ENCODE assay signal across 8 cellular contexts in the genomic region with DNA sequence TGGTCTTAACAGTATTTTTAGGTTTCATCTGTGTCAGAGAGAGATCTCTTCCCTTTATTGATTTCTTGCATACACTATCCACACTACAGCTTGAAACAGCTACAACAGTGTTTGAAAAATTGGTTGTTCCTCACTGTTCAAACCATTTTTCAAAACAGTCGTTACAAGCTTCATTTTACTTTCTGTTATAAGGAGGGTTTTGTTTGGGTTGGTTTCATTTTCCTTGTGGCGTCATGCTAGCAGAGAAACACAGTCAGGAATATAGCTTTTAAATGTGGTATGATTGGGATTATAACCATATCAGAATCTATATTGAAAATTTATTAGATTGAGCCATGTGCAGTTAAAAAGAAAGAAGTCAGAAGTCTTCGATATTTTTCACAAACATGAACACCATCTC.
DNase-seq lines count a peak whose midpoint lies in the region; ATAC-seq and TF ChIP-seq lines count a peak whose summit lies in the region.

No MANE protein-coding gene starts in this region.

- no peaks in the 10 kb centered on the region for H3K79me2 ChIP-seq in OCI-LY7 (ENCODE audit: insufficient read depth, low read depth, low read length)

- H3K9me3 ChIP-seq in liver (ENCODE audit: control insufficient read depth in 4 of 4, low read length in 3 of 4) (no peaks in the 10 kb centered on the region), OCI-LY7 (ENCODE audit: low read length) (no peaks in the 10 kb centered on the region)

- no peaks in the 10 kb centered on the region for H3K9me2 ChIP-seq in OCI-LY7 (ENCODE audit: insufficient read depth, low read length)

- no peaks in the 10 kb centered on the region for H3K9me3 Mint-ChIP-seq in activated naive CD4-positive, alpha-beta T cell treated with anti-CD3 and anti-CD28 coated beads, Interleukin-2, amount 50 U/mL, for 24 hours
- H3K9me3 Mint-ChIP-seq in activated naive CD4-positive, alpha-beta T cell treated with anti-CD3 and anti-CD28 coated beads, Interleukin-2, amount 50 U/mL, for 72 hours, result no peaks in the 10 kb centered on the region
- H3K9me3 Mint-ChIP-seq in T-helper 2 cell treated with Interferon-gamma antibody and Interleukin-4, amounts not matched to agents 5 μg/mL and 100 μg/mL, for 36 hours, result no peaks in the 10 kb centered on the region

- H4K20me1 ChIP-seq in OCI-LY7 (ENCODE audit: insufficient read depth, low read length), result no peaks in the 10 kb centered on the region

- POLR2A ChIA-PET in OCI-LY7 (lab: Charles Lee), result no interaction called here

- no peak for TF ChIP-seq CTCF in liver (IDR thresholded peaks at IDR 0.05; ENCODE audit: low read depth, low read length, missing input control)
- no peak for TF ChIP-seq CTCF in OCI-LY7 (conservative IDR thresholded peaks at IDR 0.05; ENCODE audit: low read length)

- intact Hi-C loops in OCI-LY7 (cut with micrococcal nuclease; ENCODE audit: unreplicated experiment), result no loop called here

- H3K27me3 Mint-ChIP-seq in activated naive CD4-positive, alpha-beta T cell treated with anti-CD3 and anti-CD28 coated beads, Interleukin-2, amount 50 U/mL, for 24 hours, result no peaks in the 10 kb centered on the region
- H3K27me3 Mint-ChIP-seq in T-helper 2 cell treated with Interferon-gamma antibody and Interleukin-4, amounts not matched to agents 5 μg/mL and 100 μg/mL, for 36 hours (ENCODE audit: low read depth), result no peaks in the 10 kb centered on the region

- 12% methylated on average over 3 of the region's 3 CpGs for WGBS in liver
- WGBS in urinary bladder, result 60% methylated on average over 3 of the region's 3 CpGs

- TF ChIP-seq RAD21 in liver (IDR thresholded peaks at IDR 0.05), result no peak

- CTCF ChIA-PET in OCI-LY7 (lab: Charles Lee; ENCODE audit: unreplicated experiment), result no interaction called here

- H3K4me1 ChIP-seq in liver (ENCODE audit: control insufficient read depth in 4 of 4, insufficient read depth in 4 of 4, low read length in 3 of 4), result peaks cover 5 to 18% (median 13%) of the 10 kb centered on the region in 4 donors
- H3K4me1 ChIP-seq in urinary bladder (ENCODE audit: insufficient read depth), result no peaks in the 10 kb centered on the region
- no peaks in the 10 kb centered on the region for H3K4me1 ChIP-seq in OCI-LY7 (ENCODE audit: insufficient read depth, low read length, poor library complexity, severe bottlenecking)

- no peak overlapping the region for H3K4me2 ChIP-seq in OCI-LY7 (ENCODE audit: low read length)

- ATAC-seq in activated naive CD4-positive, alpha-beta T cell treated with anti-CD3 and anti-CD28 coated beads, Interleukin-2, amount 50 U/mL, for 72 hours, result no peak

- no peak overlapping the region for H2AFZ ChIP-seq in OCI-LY7 (ENCODE audit: low read length)

- no peak for DNase-seq in activated naive CD4-positive, alpha-beta T cell treated with anti-CD3 and anti-CD28 coated beads, Interleukin-2, amount 50 U/mL, for 72 hours (ENCODE audit: low spot score in 2 of 2)
- no peak for DNase-seq in T-helper 2 cell treated with Interferon-gamma antibody and Interleukin-4, amounts not matched to agents 5 μg/mL and 100 μg/mL, for 36 hours (ENCODE audit: low spot score)
- no peak for DNase-seq in OCI-LY7 (ENCODE audit: low spot score)
- no peak for DNase-seq in NCI-H1092 treated with DMSO at 0.1 percent for 48 hours (lab: John Stamatoyannopoulos, UW)
- no peak for DNase-seq in NCI-H146 treated with DMSO at 0.1 percent for 48 hours (lab: John Stamatoyannopoulos, UW; ENCODE audit: unreplicated experiment)

- peaks cover 6% of the 10 kb centered on the region for H3K36me3 Mint-ChIP-seq in activated naive CD4-positive, alpha-beta T cell treated with anti-CD3 and anti-CD28 coated beads, Interleukin-2, amount 50 U/mL, for 24 hours
- H3K36me3 Mint-ChIP-seq in activated naive CD4-positive, alpha-beta T cell treated with anti-CD3 and anti-CD28 coated beads, Interleukin-2, amount 50 U/mL, for 72 hours, result no peaks in the 10 kb centered on the region
- H3K36me3 Mint-ChIP-seq in T-helper 2 cell treated with Interferon-gamma antibody and Interleukin-4, amounts not matched to agents 5 μg/mL and 100 μg/mL, for 36 hours (ENCODE audit: low read depth), result no peaks in the 10 kb centered on the region

- H3K4me1 Mint-ChIP-seq in activated naive CD4-positive, alpha-beta T cell treated with anti-CD3 and anti-CD28 coated beads, Interleukin-2, amount 50 U/mL, for 24 hours, result peaks cover 24% of the 10 kb centered on the region
- H3K4me1 Mint-ChIP-seq in T-helper 2 cell treated with Interferon-gamma antibody and Interleukin-4, amounts not matched to agents 5 μg/mL and 100 μg/mL, for 36 hours (ENCODE audit: low read depth), result peaks cover 8% of the 10 kb centered on the region

- no TSS peak for BruUV-seq in OCI-LY7 (replicated peaks; lab: Mats Ljungman, UMichigan)

- peak overlapping the region; percentile 52 for H3K4me3 Mint-ChIP-seq in activated naive CD4-positive, alpha-beta T cell treated with anti-CD3 and anti-CD28 coated beads, Interleukin-2, amount 50 U/mL, for 24 hours
- H3K4me3 Mint-ChIP-seq in T-helper 2 cell treated with Interferon-gamma antibody and Interleukin-4, amounts not matched to agents 5 μg/mL and 100 μg/mL, for 36 hours, result peak overlapping the region; percentile 64

- H3K4me3 ChIP-seq in liver (ENCODE audit: low read depth in 1 of 3, low read length in 3 of 3), result peak overlapping the region; percentile 26 to 51 (median 44)
- peak overlapping the region; percentile 25 for H3K4me3 ChIP-seq in urinary bladder (ENCODE audit: low read depth, low read length)
- no peak overlapping the region for H3K4me3 ChIP-seq in OCI-LY7 (ENCODE audit: low read depth, low read length, poor library complexity, severe bottlenecking)

- peak overlapping the region; percentile 60 to 73 for H3K9ac ChIP-seq in liver (ENCODE audit: low read depth in 1 of 2, low read length in 2 of 2)

- peak overlapping the region; percentile 41 for H3K27ac Mint-ChIP-seq in activated naive CD4-positive, alpha-beta T cell treated with anti-CD3 and anti-CD28 coated beads, Interleukin-2, amount 50 U/mL, for 24 hours
- H3K27ac Mint-ChIP-seq in activated naive CD4-positive, alpha-beta T cell treated with anti-CD3 and anti-CD28 coated beads, Interleukin-2, amount 50 U/mL, for 72 hours, result peak overlapping the region in 1 of 2 donors; percentile 59
- H3K27ac Mint-ChIP-seq in T-helper 2 cell treated with Interferon-gamma antibody and Interleukin-4, amounts not matched to agents 5 μg/mL and 100 μg/mL, for 36 hours, result peak overlapping the region; percentile 69

- H3K36me3 ChIP-seq in liver (ENCODE audit: control insufficient read depth in 4 of 4, insufficient read depth in 3 of 4, low read depth in 1 of 4, low read length in 3 of 4) (no peaks in the 10 kb centered on the region), urinary bladder (ENCODE audit: insufficient read depth) (no peaks in the 10 kb centered on the region), OCI-LY7 (ENCODE audit: insufficient read depth, low read length) (no peaks in the 10 kb centered on the region)

- no peaks in the 10 kb centered on the region for H3K27me3 ChIP-seq in liver (ENCODE audit: control insufficient read depth in 4 of 4, insufficient read depth in 4 of 4, low read length in 3 of 4)

- peak overlapping the region; percentile 77 to 91 for H3K27ac ChIP-seq in liver (ENCODE audit: low read depth in 1 of 2, low read length in 2 of 2)
- peak overlapping the region; percentile 38 for H3K27ac ChIP-seq in urinary bladder (ENCODE audit: low read depth)
- no peak overlapping the region for H3K27ac ChIP-seq in OCI-LY7 (ENCODE audit: low read depth, low read length, poor library complexity, severe bottlenecking)

TF ChIP-seq in liver, 16 proteins besides CTCF, POLR2A, EP300 and RAD21 (continues in another document):
- no peak for TF ChIP-seq FOXA2 (IDR thresholded peaks at IDR 0.05)
- TF ChIP-seq REST (IDR thresholded peaks at IDR 0.05), result no peak
- no peak for TF ChIP-seq HNF4G (IDR thresholded peaks at IDR 0.05)
- TF ChIP-seq JUND (IDR thresholded peaks at IDR 0.05), result no peak
- TF ChIP-seq ATF3 (IDR thresholded peaks at IDR 0.05), result no peak
- no peak for TF ChIP-seq MAX (IDR thresholded peaks at IDR 0.05)
- TF ChIP-seq HNF4A (conservative IDR thresholded peaks at IDR 0.05), result no peak
- TF ChIP-seq TAF1 (conservative IDR thresholded peaks at IDR 0.05), result no peak
- no peak for TF ChIP-seq GABPA (IDR thresholded peaks at IDR 0.05 in 1 of 2, conservative IDR thresholded peaks at IDR 0.05 in 1 of 2)
- no peak for TF ChIP-seq EGR1 (IDR thresholded peaks at IDR 0.05; ENCODE audit: low read depth in 2 of 2)
- TF ChIP-seq SP1 (IDR thresholded peaks at IDR 0.05), result no peak
- no peak for TF ChIP-seq NR2F2 (IDR thresholded peaks at IDR 0.05)
- TF ChIP-seq YY1 (IDR thresholded peaks at IDR 0.05), result no peak
- TF ChIP-seq FOXA1 (IDR thresholded peaks at IDR 0.05), result no peak
